Comparison of ENCODE assay signal across 1 cellular context in genomic region chr13:24512208-24513068, GRCh38.
TF ChIP-seq lines count a peak whose summit lies in the region.

Gene PARP4, minus strand, starts transcription at chr13:24512778. Its CDS starts 9,002 bp downstream, at chr13:24503776.

TF ChIP-seq in H1, 55 proteins besides CTCF, POLR2A, EP300 and RAD21:
- TF ChIP-seq TAF1 (IDR thresholded peaks at IDR 0.05; ENCODE audit: low read depth, low read length) (peak; percentile 70; the same call in 1 of the 2 replicates), SRF (IDR thresholded peaks at IDR 0.05; ENCODE audit: low read depth, low read length) (no peak), ASH2L (IDR thresholded peaks at IDR 0.05; ENCODE audit: low read length) (peak; percentile 97), TCF12 (IDR thresholded peaks at IDR 0.05; ENCODE audit: low read depth, low read length) (no peak), CREB1 (IDR thresholded peaks at IDR 0.05) (peak; percentile 90), RBBP5 (IDR thresholded peaks at IDR 0.05; ENCODE audit: borderline replicate concordance, low read depth, low read length) (peak; percentile 92), E2F6 (IDR thresholded peaks at IDR 0.05) (peak; percentile 67), HDAC2 (IDR thresholded peaks at IDR 0.05; ENCODE audit: borderline replicate concordance in 1 of 2, low read depth in 2 of 2, low read length in 2 of 2) (peak in 1 of 2 experiments; percentile 73; a peak in 1 of 4 replicates), CHD2 (IDR thresholded peaks at IDR 0.05; ENCODE audit: low read length) (0 out of 2 replicates have a peak, but pooled peaks have one; percentile 48), SP4 (IDR thresholded peaks at IDR 0.05; ENCODE audit: low read length) (peak; percentile 37; the same call in 1 of the 2 replicates), PHF8 (conservative IDR thresholded peaks at IDR 0.05; ENCODE audit: low read depth, low read length) (peak; percentile 87), EGR1 (IDR thresholded peaks at IDR 0.05; ENCODE audit: borderline replicate concordance, low read depth, low read length) (peak; percentile 83; the same call in 1 of the 2 replicates), TAF7 (optimal IDR thresholded peaks at IDR 0.05; ENCODE audit: borderline replicate concordance, low read depth, low read length) (peak; percentile 22), BCL11A (IDR thresholded peaks at IDR 0.05; ENCODE audit: low read depth in 2 of 2, low read length in 2 of 2) (no peak), KDM4A (IDR thresholded peaks at IDR 0.05; ENCODE audit: low read depth, low read length, severe bottlenecking) (peak; percentile 96), MAX (IDR thresholded peaks at IDR 0.05) (peak; percentile 48; the same call in 1 of the 2 replicates), TBP (IDR thresholded peaks at IDR 0.05; ENCODE audit: low read depth, low read length) (peak; percentile 74; the same call in 1 of the 2 replicates), POU5F1 (IDR thresholded peaks at IDR 0.05; ENCODE audit: low read depth, low read length) (no peak), EZH2 (IDR thresholded peaks at IDR 0.05; ENCODE audit: low read depth, low read length, severe bottlenecking) (no peak), POLR2AphosphoS5 (IDR thresholded peaks at IDR 0.05; ENCODE audit: low read depth, low read length) (peak; percentile 80), GABPA (IDR thresholded peaks at IDR 0.05; ENCODE audit: borderline replicate concordance, insufficient read depth, low read length) (peak; percentile 82; the same call in 1 of the 2 replicates)
